Comparison of ENCODE assay signal across 4 cellular contexts in genomic region chr1:5399771-5400170, GRCh38.
"Had no signal": no experiment of that assay in that cellular context is flagged by ENCODE, and none has a peak within 500 bp of the region (broad histone marks: within the 10 kb centered on the region; RNA-seq: fewer than 3 reads in every experiment).

No MANE protein-coding gene starts in this region.

- DNase-seq: H9, HCEC 1CT, KBM-7 had no signal

- H2AFZ ChIP-seq: GM23338 had no signal

- H3K4me3 ChIP-seq: GM23338 had no signal

- H3K4me2 ChIP-seq: GM23338 had no signal
